ENCODE assay signal across 9 cellular contexts in the genomic region with DNA sequence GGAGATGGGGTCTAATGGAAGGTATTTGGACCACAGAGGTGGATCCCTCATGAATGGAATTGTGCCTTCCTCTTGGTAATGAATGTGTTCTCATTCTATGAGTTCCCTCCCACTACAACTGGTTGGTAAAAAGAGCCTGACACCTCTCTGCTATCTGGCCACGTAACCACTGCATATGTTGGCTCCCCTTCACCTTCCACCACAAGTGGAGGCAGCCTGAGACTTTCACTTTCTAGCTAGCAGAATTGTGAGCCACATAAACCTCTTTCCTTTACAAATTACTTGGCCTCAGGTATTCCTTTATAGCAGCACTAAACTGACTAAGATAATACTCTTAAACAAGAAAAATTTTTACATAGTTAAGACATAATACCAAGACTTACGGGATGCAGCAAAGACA.
A peak's percentile ranks its signal among the peaks of the same experiment; 100 is the strongest.
DNase-seq lines count a peak whose midpoint lies in the region; ATAC-seq and TF ChIP-seq lines count a peak whose summit lies in the region.
"Had no signal": no experiment of that assay in that cellular context is flagged by ENCODE, and none has a peak within 500 bp of the region (broad histone marks: within the 10 kb centered on the region; RNA-seq: fewer than 3 reads in every experiment).

No MANE protein-coding gene starts in this region.

- H3K4me2 ChIP-seq in PC-3 (ENCODE audit: low read length) = no peak overlapping the region

- peaks cover 65% of the 10 kb centered on the region for H3K79me2 ChIP-seq in PC-3 (ENCODE audit: low read length)

- H3K4me3 Mint-ChIP-seq in activated CD4-positive, alpha-beta T cell treated with anti-CD3 and anti-CD28 coated beads, Interleukin-2, amount 10 ng/mL, durations not matched to agents 24 days and 14 days = peak overlapping the region; percentile 60
- peak overlapping the region; percentile 65 for H3K4me3 Mint-ChIP-seq in natural killer cell treated with Interleukin-12 subunit alpha and Interleukin-12 subunit beta and Interleukin-15 and Interleukin-18, amount 100 ng/mL, for 72 hours

- peak; percentile 99 for ATAC-seq in GM18909 (IDR thresholded peaks at IDR 0.05; ENCODE audit: poor library complexity, unreplicated experiment)
- peak; percentile 100 for ATAC-seq in HG02884 (IDR thresholded peaks at IDR 0.05; ENCODE audit: unreplicated experiment)
- ATAC-seq in natural killer cell treated with Interleukin-12 subunit alpha and Interleukin-12 subunit beta and Interleukin-15 and Interleukin-18, amount 100 ng/mL, for 72 hours = peak; percentile 92 to 96
- no peak for ATAC-seq in PC-3

- peaks cover 24% of the 10 kb centered on the region for H3K4me1 Mint-ChIP-seq in activated CD4-positive, alpha-beta T cell treated with anti-CD3 and anti-CD28 coated beads, Interleukin-2, amount 10 ng/mL, durations not matched to agents 24 days and 14 days
- peaks cover 37 to 39% of the 10 kb centered on the region in 2 donors for H3K4me1 Mint-ChIP-seq in natural killer cell treated with Interleukin-12 subunit alpha and Interleukin-12 subunit beta and Interleukin-15 and Interleukin-18, amount 100 ng/mL, for 72 hours (ENCODE audit: low read depth in 2 of 2)

- DNase-seq in activated CD4-positive, alpha-beta T cell treated with anti-CD3 and anti-CD28 coated beads, Interleukin-2, amount 10 ng/mL, durations not matched to agents 24 days and 14 days = peak; percentile 84
- DNase-seq in natural killer cell treated with Interleukin-12 subunit alpha and Interleukin-12 subunit beta and Interleukin-15 and Interleukin-18, amount 100 ng/mL, for 72 hours (ENCODE audit: low spot score) = peak; percentile 66
- no peak for DNase-seq in cortex of kidney (lab: John Stamatoyannopoulos, UW)
- no peak for DNase-seq in NOMO-1 treated with dmso at 0.1 percent for 144 hours (lab: John Stamatoyannopoulos, UW; ENCODE audit: unreplicated experiment)
- no peak for DNase-seq in RWPE1 (ENCODE audit: low spot score)
- DNase-seq in PC-3 = no peak
- DNase-seq: heart left ventricle had no signal

- H3K27ac ChIP-seq in RWPE1 (no peak overlapping the region), PC-3 (ENCODE audit: low read length) (no peak overlapping the region)
- H3K27ac ChIP-seq: heart left ventricle had no signal

- no peaks in the 10 kb centered on the region for H3K27me3 ChIP-seq in PC-3 (ENCODE audit: low read length)
- H3K27me3 ChIP-seq: heart left ventricle had no signal

- peak overlapping the region; percentile 54 for H3K27ac Mint-ChIP-seq in activated CD4-positive, alpha-beta T cell treated with anti-CD3 and anti-CD28 coated beads, Interleukin-2, amount 10 ng/mL, durations not matched to agents 24 days and 14 days
- peak overlapping the region in 1 of 2 donors; percentile 6 for H3K27ac Mint-ChIP-seq in natural killer cell treated with Interleukin-12 subunit alpha and Interleukin-12 subunit beta and Interleukin-15 and Interleukin-18, amount 100 ng/mL, for 72 hours

- H2AFZ ChIP-seq in PC-3 (ENCODE audit: low read length) = no peak overlapping the region

- no peaks in the 10 kb centered on the region for H3F3A ChIP-seq in PC-3 (ENCODE audit: low read length, unreplicated experiment)

- peaks cover 7% of the 10 kb centered on the region for H4K20me1 ChIP-seq in PC-3 (ENCODE audit: low read length)

- no peak overlapping the region for H3K4me3 ChIP-seq in PC-3 (ENCODE audit: low read length)
- H3K4me3 ChIP-seq: heart left ventricle had no signal

- no peaks in the 10 kb centered on the region for H3K9me2 ChIP-seq in PC-3 (replicated peaks; ENCODE audit: low read length)

- POLR2A ChIA-PET in RWPE1 (lab: Yijun Ruan, JAX; ENCODE audit: low non-redundant PET) (no interaction called here), PC-3 (lab: Charles Lee; ENCODE audit: unreplicated experiment) (no interaction called here)

- TF ChIP-seq CTCF in RWPE1 (conservative IDR thresholded peaks at IDR 0.05; ENCODE audit: low read depth) = no peak
- TF ChIP-seq CTCF in PC-3 (conservative IDR thresholded peaks at IDR 0.05; ENCODE audit: low read depth, low read length) = no peak

- no peaks in the 10 kb centered on the region for H3K36me3 ChIP-seq in PC-3 (ENCODE audit: low read depth, low read length)
- H3K36me3 ChIP-seq: heart left ventricle had no signal

- H3K9ac ChIP-seq in PC-3 (ENCODE audit: low read length) = no peak overlapping the region

- no peaks in the 10 kb centered on the region for H3K4me1 ChIP-seq in PC-3 (ENCODE audit: insufficient read depth, low read length)

- H3K36me3 Mint-ChIP-seq in activated CD4-positive, alpha-beta T cell treated with anti-CD3 and anti-CD28 coated beads, Interleukin-2, amount 10 ng/mL, durations not matched to agents 24 days and 14 days (ENCODE audit: low read depth) = peaks cover 2% of the 10 kb centered on the region
- no peaks in the 10 kb centered on the region for H3K36me3 Mint-ChIP-seq in natural killer cell treated with Interleukin-12 subunit alpha and Interleukin-12 subunit beta and Interleukin-15 and Interleukin-18, amount 100 ng/mL, for 72 hours

- peaks cover 2% of the 10 kb centered on the region for H3K27me3 Mint-ChIP-seq in activated CD4-positive, alpha-beta T cell treated with anti-CD3 and anti-CD28 coated beads, Interleukin-2, amount 10 ng/mL, durations not matched to agents 24 days and 14 days
- H3K27me3 Mint-ChIP-seq in natural killer cell treated with Interleukin-12 subunit alpha and Interleukin-12 subunit beta and Interleukin-15 and Interleukin-18, amount 100 ng/mL, for 72 hours = no peaks in the 10 kb centered on the region

- no peaks in the 10 kb centered on the region for H3K9me3 ChIP-seq in PC-3 (ENCODE audit: low read length)

- no TSS peak for BruUV-seq in PC-3 (replicated peaks; lab: Mats Ljungman, UMichigan)

- intact Hi-C loops in activated CD4-positive, alpha-beta T cell treated with anti-CD3 and anti-CD28 coated beads, Interleukin-2, amount 10 ng/mL, durations not matched to agents 24 days and 14 days (cut with micrococcal nuclease) = loop anchor here (1.0 to 5.0 kb wide), 3 partner anchors 26 to 158 kb away; no protein-coding TSS in a partner anchor
- intact Hi-C loops in PC-3 (cut with micrococcal nuclease) = no loop called here

- no peaks in the 10 kb centered on the region for H3K9me3 Mint-ChIP-seq in activated CD4-positive, alpha-beta T cell treated with anti-CD3 and anti-CD28 coated beads, Interleukin-2, amount 10 ng/mL, durations not matched to agents 24 days and 14 days
- no peaks in the 10 kb centered on the region for H3K9me3 Mint-ChIP-seq in natural killer cell treated with Interleukin-12 subunit alpha and Interleukin-12 subunit beta and Interleukin-15 and Interleukin-18, amount 100 ng/mL, for 72 hours

- CTCF ChIA-PET in RWPE1 (lab: Yijun Ruan, JAX) (no interaction called here), PC-3 (lab: Charles Lee) (no interaction called here)

Comparison
In these comparisons a context has a peak if more than half of its experiments do, and no peak if none do; other contexts are left out.
1. DNase-seq: peak in activated CD4-positive, alpha-beta T cell treated with anti-CD3 and anti-CD28 coated beads, Interleukin-2, amount 10 ng/mL, durations not matched to agents 24 days and 14 days (single experiment) and natural killer cell treated with Interleukin-12 subunit alpha and Interleukin-12 subunit beta and Interleukin-15 and Interleukin-18, amount 100 ng/mL, for 72 hours (single experiment); none in cortex of kidney (single experiment), NOMO-1 treated with dmso at 0.1 percent for 144 hours (single experiment), RWPE1 (single experiment) and PC-3 (single experiment).